16 cellular contexts compared by ENCODE assay signal in genomic region chr9:124020520-124021384, GRCh38. TPM values are rescaled to one million over a fixed set of nuclear protein-coding genes. Genes with fewer than 3 reads are reported as not detected.
DNase-seq lines count a peak whose midpoint lies in the region; ATAC-seq, FAIRE-seq and TF ChIP-seq lines count a peak whose summit lies in the region.
"Had no signal": no experiment of that assay in that cellular context is flagged by ENCODE, and none has a peak within 500 bp of the region (broad histone marks: within the 10 kb centered on the region; RNA-seq: fewer than 3 reads in every experiment).

No MANE protein-coding gene starts in this region.

- POLR2A ChIA-PET in GM10248 (lab: Yijun Ruan, JAX) = no interaction called here

- peak; percentile 55 for FAIRE-seq in GM19239 (lab: Jason Lieb, UNC)
- FAIRE-seq: G401.6 had no signal

- H3K4me3 ChIP-seq in BE2C (ENCODE audit: low read depth, low read length) = no peak overlapping the region
- H3K4me3 ChIP-seq: ovary had no signal

- H3K36me3 ChIP-seq in BE2C = no peaks in the 10 kb centered on the region
- H3K36me3 ChIP-seq: ovary had no signal

- peaks cover 79% of the 10 kb centered on the region for H3K27me3 ChIP-seq in BE2C
- H3K27me3 ChIP-seq: ovary had no signal

- peaks cover 73 to 87% (median 86%) of the 10 kb centered on the region in 3 donors for H3K27me3 Mint-ChIP-seq in naive B cell

- peaks cover 3 to 27% (median 16%) of the 10 kb centered on the region in 7 donors for H3K9me3 Mint-ChIP-seq in naive B cell

- peak overlapping the region; percentile 34 for H3K27ac ChIP-seq in angular gyrus (ENCODE audit: low read depth, low read length)
- H3K27ac ChIP-seq: ovary had no signal

- peak overlapping the region in 4 of 6 donors; percentile 46 to 84 (median 58) for H3K27ac Mint-ChIP-seq in naive B cell

- peaks cover 32 to 46% (median 44%) of the 10 kb centered on the region in 3 donors for H3K4me1 Mint-ChIP-seq in naive B cell

- H3K4me1 ChIP-seq in BE2C = no peaks in the 10 kb centered on the region

- no peaks in the 10 kb centered on the region for H3K9me3 ChIP-seq in BE2C
- H3K9me3 ChIP-seq: ovary had no signal

- CTCF ChIA-PET in GM10248 (lab: Yijun Ruan, JAX) = interaction anchor here (0.7 kb wide), 1 partner anchor 21 kb away, joined by 3 read pairs; no protein-coding TSS in a partner anchor

- ATAC-seq in naive B cell (ENCODE audit: low read depth in 2 of 2) = peak; percentile 58 to 69
- no peak for ATAC-seq in GM18517 (IDR thresholded peaks at IDR 0.05; ENCODE audit: unreplicated experiment)

- TF ChIP-seq CTCF in GM10248 (IDR thresholded peaks at IDR 0.05; ENCODE audit: control extremely low read depth, extremely low read depth, low read depth, missing control alignments) (no peak), BE2C (IDR thresholded peaks at IDR 0.05; ENCODE audit: low read depth, low read length) (no peak)

- DNase-seq in GM10248 (ENCODE audit: extremely low spot score) = peak; percentile 69
- no peak for DNase-seq in GM19239 (ENCODE audit: insufficient read length, low spot score)
- no peak for DNase-seq in naive B cell
- DNase-seq in NCI-H1694 treated with DMSO at 0.1 percent for 48 hours (lab: John Stamatoyannopoulos, UW) = no peak
- no peak for DNase-seq in BE2C
- DNase-seq: activated CD4-positive, alpha-beta T cell treated with anti-CD3 and anti-CD28 coated beads for 48 hours; activated gamma-delta T cell; COR-L47; hippocampal formation; NCI-H1694; NCI-H446; ovary; substantia nigra had no signal

- H3K36me3 Mint-ChIP-seq in naive B cell = peaks cover 5 to 17% of the 10 kb centered on the region in 2 donors

- H3K4me3 Mint-ChIP-seq in naive B cell = peak overlapping the region in 5 of 8 donors; percentile 13 to 65 (median 59)

RNA-seq across cellular contexts. Expression of gene LHX2, which starts 9.2 kb away (rescaled TPM):
- under 1 TPM in 1 of 6 donors, not detected in 5; 0.27 TPM for polyA plus RNA-seq in naive B cell (ENCODE audit: low read depth in 6 of 6)
- polyA plus RNA-seq in BE2C (2012; ENCODE audit: insufficient read depth, insufficient read length, low read depth) = not detected
